1 cellular context compared by ENCODE assay signal in genomic region chr3:124779751-124780191, GRCh38.
TF ChIP-seq lines count a peak whose summit lies in the region.

No MANE protein-coding gene starts in this region.

TF ChIP-seq in liver, 16 proteins besides CTCF, POLR2A, EP300 and RAD21:
- TF ChIP-seq REST (IDR thresholded peaks at IDR 0.05), result no peak
- no peak for TF ChIP-seq RXRA (IDR thresholded peaks at IDR 0.05)
- TF ChIP-seq SP1 (IDR thresholded peaks at IDR 0.05), result no peak
- TF ChIP-seq ZBTB33 (IDR thresholded peaks at IDR 0.05), result no peak
- TF ChIP-seq, protein P1, sequence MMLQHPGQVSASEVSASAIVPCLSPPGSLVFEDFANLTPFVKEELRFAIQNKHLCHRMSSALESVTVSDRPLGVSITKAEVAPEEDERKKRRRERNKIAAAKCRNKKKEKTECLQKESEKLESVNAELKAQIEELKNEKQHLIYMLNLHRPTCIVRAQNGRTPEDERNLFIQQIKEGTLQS (IDR thresholded peaks at IDR 0.05), result no peak
- TF ChIP-seq HNF4A (conservative IDR thresholded peaks at IDR 0.05), result no peak
- no peak for TF ChIP-seq FOXA2 (IDR thresholded peaks at IDR 0.05)
- TF ChIP-seq JUND (IDR thresholded peaks at IDR 0.05), result no peak
- TF ChIP-seq GABPA (IDR thresholded peaks at IDR 0.05 in 1 of 2, conservative IDR thresholded peaks at IDR 0.05 in 1 of 2), result no peak
- no peak for TF ChIP-seq HNF4G (IDR thresholded peaks at IDR 0.05)
- no peak for TF ChIP-seq TAF1 (conservative IDR thresholded peaks at IDR 0.05)
- TF ChIP-seq YY1 (IDR thresholded peaks at IDR 0.05), result no peak
- no peak for TF ChIP-seq MAX (IDR thresholded peaks at IDR 0.05)
- no peak for TF ChIP-seq NR2F2 (IDR thresholded peaks at IDR 0.05)
- no peak for TF ChIP-seq FOXA1 (IDR thresholded peaks at IDR 0.05)
- no peak for TF ChIP-seq EGR1 (IDR thresholded peaks at IDR 0.05; ENCODE audit: low read depth in 2 of 2)
